Comparison of ENCODE assay signal across 8 cellular contexts in the genomic region with DNA sequence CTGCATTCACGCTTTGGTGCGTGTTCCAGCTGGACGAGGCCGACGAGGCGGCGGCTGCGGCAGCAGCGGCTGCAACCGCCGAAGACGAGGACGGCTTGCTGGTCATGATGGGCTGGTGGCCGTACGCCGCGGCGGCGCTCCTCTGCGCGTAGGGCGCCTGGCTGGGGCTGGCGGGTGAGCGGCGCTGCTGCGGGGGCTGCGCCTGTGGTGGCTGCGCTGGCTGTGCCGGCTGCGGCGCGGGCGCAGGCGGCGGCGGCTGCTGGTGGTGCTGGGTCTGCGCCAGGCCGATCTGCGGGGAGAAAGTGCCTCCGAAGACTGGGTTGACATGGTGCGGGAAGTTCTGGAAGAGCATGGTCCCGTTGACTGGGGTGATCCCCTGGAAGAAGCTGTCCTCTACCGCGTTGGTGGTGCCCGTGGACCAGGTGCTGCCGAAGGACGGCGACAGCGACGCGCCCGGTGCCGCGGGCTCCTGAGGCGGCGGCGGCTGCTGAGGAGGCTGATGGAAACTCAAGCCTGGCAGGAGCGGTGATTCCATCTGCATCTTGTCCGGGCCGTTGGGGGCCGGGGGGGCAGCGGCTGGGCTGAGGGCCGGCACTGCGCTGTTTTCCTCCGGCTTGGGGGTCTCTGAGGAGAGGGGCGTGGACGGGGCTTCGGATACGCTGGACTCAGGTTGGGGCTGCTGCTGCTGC. TPM values are rescaled to one million over a fixed set of nuclear protein-coding genes. Genes with fewer than 3 reads are reported as not detected.
DNase-seq lines count a peak whose midpoint lies in the region; ATAC-seq and TF ChIP-seq lines count a peak whose summit lies in the region.

No MANE protein-coding gene starts in this region.

- BruUV-seq in Caco-2 (replicated peaks; lab: Mats Ljungman, UMichigan) = no TSS peak

- H3K27me3 ChIP-seq in Caco-2 (replicated peaks; ENCODE audit: control insufficient read depth, insufficient read depth, low read length) = no peaks in the 10 kb centered on the region
- H3K27me3 ChIP-seq in GM23338 (ENCODE audit: insufficient read depth) = peaks cover 63% of the 10 kb centered on the region
- H3K27me3 ChIP-seq in NT2/D1 (ENCODE audit: insufficient read depth, insufficient read length) = peaks cover 40% of the 10 kb centered on the region
- H3K27me3 ChIP-seq in neutrophil = no peaks in the 10 kb centered on the region

- peaks cover 6% of the 10 kb centered on the region; the same call in 1 of the 2 replicates for H4K20me1 ChIP-seq in GM23338 (replicated peaks; ENCODE audit: insufficient read depth)

- peaks cover 6% of the 10 kb centered on the region for H3F3A ChIP-seq in GM23338 (replicated peaks; ENCODE audit: low read depth)

- H3K27me3 Mint-ChIP-seq in Caco-2 (ENCODE audit: insufficient read depth, unreplicated experiment) = peaks cover 6% of the 10 kb centered on the region
- H3K27me3 Mint-ChIP-seq in GM23338 (ENCODE audit: insufficient read depth, low read depth, poor library complexity) = peaks cover 35% of the 10 kb centered on the region
- H3K27me3 Mint-ChIP-seq in activated naive CD4-positive, alpha-beta T cell treated with anti-CD3 and anti-CD28 coated beads for 36 hours (ENCODE audit: low read depth) = peaks cover 9% of the 10 kb centered on the region

- H3K36me3 Mint-ChIP-seq in Caco-2 (ENCODE audit: insufficient read depth, unreplicated experiment) (peaks cover 10% of the 10 kb centered on the region), GM23338 (ENCODE audit: low read depth) (no peaks in the 10 kb centered on the region; the same call in 2 of the 3 replicates)
- peaks cover 2% of the 10 kb centered on the region for H3K36me3 Mint-ChIP-seq in activated naive CD4-positive, alpha-beta T cell treated with anti-CD3 and anti-CD28 coated beads for 36 hours (ENCODE audit: low read depth)

- H3K4me1 ChIP-seq in Caco-2 = peaks cover 14% of the 10 kb centered on the region
- H3K4me1 ChIP-seq in GM23338 (ENCODE audit: insufficient read depth) = peaks cover 23% of the 10 kb centered on the region
- H3K4me1 ChIP-seq in NT2/D1 (ENCODE audit: insufficient read depth, insufficient read length) = peaks cover 2% of the 10 kb centered on the region
- H3K4me1 ChIP-seq in neutrophil (ENCODE audit: control insufficient read depth in 1 of 2, insufficient read depth in 1 of 2, low read depth in 1 of 2, low read length in 1 of 2) = peaks cover 37 to 45% of the 10 kb centered on the region in 2 experiments

- H3K9ac ChIP-seq in NT2/D1 (ENCODE audit: insufficient read length, low read depth) = peak overlapping the region; percentile 72

- DNase-seq in Caco-2 (peak; percentile 40 to 62), GM23338 (ENCODE audit: low spot score) (peak; percentile 61), NT2/D1 (ENCODE audit: low read depth, low spot score) (no peak), glomerular visceral epithelial cell (ENCODE audit: extremely low spot score) (peak; percentile 35), ureter (ENCODE audit: low spot score) (peak; percentile 49)
- DNase-seq in activated naive CD4-positive, alpha-beta T cell treated with anti-CD3 and anti-CD28 coated beads for 36 hours = peak; percentile 34

- H3K27ac ChIP-seq in GM23338 (ENCODE audit: low read depth) (no peak overlapping the region), neutrophil (peak overlapping the region; percentile 92)

- CTCF ChIA-PET in Caco-2 (lab: Charles Lee) = interaction anchor here (1.7 kb wide), 1 partner anchor 51 kb away, joined by 9 read pairs; a partner anchor contains a TSS
- CTCF ChIA-PET in activated naive CD4-positive, alpha-beta T cell treated with anti-CD3 and anti-CD28 coated beads for 36 hours (lab: Charles Lee) = no interaction called here

- H3K4me3 Mint-ChIP-seq in Caco-2 (ENCODE audit: unreplicated experiment) (peak overlapping the region; percentile 89), GM23338 (peak overlapping the region; percentile 82)
- H3K4me3 Mint-ChIP-seq in activated naive CD4-positive, alpha-beta T cell treated with anti-CD3 and anti-CD28 coated beads for 36 hours = peak overlapping the region; percentile 73

- POLR2A ChIA-PET in Caco-2 (lab: Charles Lee) = no interaction called here

- intact Hi-C loops in Caco-2 (cut with micrococcal nuclease; ENCODE audit: unreplicated experiment) = loop anchor here (1.0 kb wide), 2 partner anchors 52 to 152 kb away; a partner anchor contains a TSS
- intact Hi-C loops in activated naive CD4-positive, alpha-beta T cell treated with anti-CD3 and anti-CD28 coated beads for 36 hours (cut with micrococcal nuclease) = loop anchor here (1.0 kb wide), 2 partner anchors 28 to 52 kb away; a partner anchor contains a TSS

- H3K4me1 Mint-ChIP-seq in Caco-2 (ENCODE audit: low read depth, unreplicated experiment) (peaks cover 24% of the 10 kb centered on the region), GM23338 (peaks cover 26% of the 10 kb centered on the region)
- H3K4me1 Mint-ChIP-seq in activated naive CD4-positive, alpha-beta T cell treated with anti-CD3 and anti-CD28 coated beads for 36 hours (ENCODE audit: low read depth) = peaks cover 13% of the 10 kb centered on the region

- H3K4me2 ChIP-seq in GM23338 = peak overlapping the region; percentile 81

- H3K9me3 Mint-ChIP-seq in Caco-2 (ENCODE audit: unreplicated experiment) (no peaks in the 10 kb centered on the region), GM23338 (no peaks in the 10 kb centered on the region)
- H3K9me3 Mint-ChIP-seq in activated naive CD4-positive, alpha-beta T cell treated with anti-CD3 and anti-CD28 coated beads for 36 hours = no peaks in the 10 kb centered on the region

- H3K9me2 ChIP-seq in GM23338 (ENCODE audit: insufficient read depth) = no peaks in the 10 kb centered on the region

- no peak for TF ChIP-seq CTCF in Caco-2 (IDR thresholded peaks at IDR 0.05; ENCODE audit: insufficient read depth in 1 of 2, low read depth in 1 of 2, low read length in 1 of 2, severe bottlenecking in 1 of 2, unreplicated experiment in 1 of 2)
- TF ChIP-seq CTCF in GM23338 (conservative IDR thresholded peaks at IDR 0.05; ENCODE audit: low read depth in 2 of 2) = no peak
- TF ChIP-seq CTCF in neutrophil (IDR thresholded peaks at IDR 0.05) = no peak

- H3K79me2 ChIP-seq in GM23338 (replicated peaks; ENCODE audit: insufficient read depth) = no peaks in the 10 kb centered on the region

- no peaks in the 10 kb centered on the region for H3K9me3 ChIP-seq in Caco-2
- no peaks in the 10 kb centered on the region for H3K9me3 ChIP-seq in NT2/D1 (ENCODE audit: insufficient read depth, low read length)
- no peaks in the 10 kb centered on the region for H3K9me3 ChIP-seq in neutrophil

- ATAC-seq in GM23338 = peak; percentile 80
- ATAC-seq in GM21367 (IDR thresholded peaks at IDR 0.05; ENCODE audit: unreplicated experiment) = no peak

- no peak overlapping the region for H3K27ac Mint-ChIP-seq in Caco-2 (ENCODE audit: unreplicated experiment)
- no peak overlapping the region for H3K27ac Mint-ChIP-seq in GM23338
- no peak overlapping the region for H3K27ac Mint-ChIP-seq in activated naive CD4-positive, alpha-beta T cell treated with anti-CD3 and anti-CD28 coated beads for 36 hours

- H2AFZ ChIP-seq in GM23338 = peak overlapping the region; percentile 65

- H3K36me3 ChIP-seq in Caco-2 (ENCODE audit: control insufficient read depth, insufficient read depth, low read length) (no peaks in the 10 kb centered on the region), GM23338 (ENCODE audit: insufficient read depth) (no peaks in the 10 kb centered on the region), NT2/D1 (ENCODE audit: insufficient read depth, insufficient read length, low read length) (no peaks in the 10 kb centered on the region), neutrophil (no peaks in the 10 kb centered on the region)

- H3K4me3 ChIP-seq in Caco-2 (ENCODE audit: low read depth, low read length) = peak overlapping the region; percentile 69
- H3K4me3 ChIP-seq in GM23338 = peak overlapping the region; percentile 52
- H3K4me3 ChIP-seq in NT2/D1 (ENCODE audit: insufficient read length, low read depth) = peak overlapping the region; percentile 64
- peak overlapping the region; percentile 72 to 77 for H3K4me3 ChIP-seq in neutrophil (ENCODE audit: low read depth in 1 of 2, low read length in 1 of 2)

TF ChIP-seq in GM23338, 12 proteins besides CTCF, POLR2A, EP300 and RAD21 (continues in another document):
- TF ChIP-seq, protein P1, sequence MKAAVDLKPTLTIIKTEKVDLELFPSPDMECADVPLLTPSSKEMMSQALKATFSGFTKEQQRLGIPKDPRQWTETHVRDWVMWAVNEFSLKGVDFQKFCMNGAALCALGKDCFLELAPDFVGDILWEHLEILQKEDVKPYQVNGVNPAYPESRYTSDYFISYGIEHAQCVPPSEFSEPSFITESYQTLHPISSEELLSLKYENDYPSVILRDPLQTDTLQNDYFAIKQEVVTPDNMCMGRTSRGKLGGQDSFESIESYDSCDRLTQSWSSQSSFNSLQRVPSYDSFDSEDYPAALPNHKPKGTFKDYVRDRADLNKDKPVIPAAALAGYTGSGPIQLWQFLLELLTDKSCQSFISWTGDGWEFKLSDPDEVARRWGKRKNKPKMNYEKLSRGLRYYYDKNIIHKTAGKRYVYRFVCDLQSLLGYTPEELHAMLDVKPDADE (IDR thresholded peaks at IDR 0.05) = no peak
- TF ChIP-seq ZNF114 (CRISPR knock-in tag; IDR thresholded peaks at IDR 0.05) (no peak), NANOG (IDR thresholded peaks at IDR 0.05; ENCODE audit: borderline replicate concordance) (no peak), ZNF331 (CRISPR knock-in tag; IDR thresholded peaks at IDR 0.05; ENCODE audit: low read depth) (no peak)

RNA-seq across cellular contexts. Expression of a gene that starts 51.1 kb away (rescaled TPM):
- total RNA-seq in Caco-2 (2022) (2.3 TPM in 2 replicates), ureter (6.0 TPM)
- total RNA-seq in GM23338 (2014; rRNA removed; shearing (Covaris generic)) = 1.6 and 1.9 TPM in 2 replicates
- 0.74 and 0.82 TPM in 2 replicates for polyA plus RNA-seq in GM23338 (2016; fragmentation: Nextera tagmentation; extraction: Ambion mirVana)
- total RNA-seq in activated naive CD4-positive, alpha-beta T cell treated with anti-CD3 and anti-CD28 coated beads for 36 hours = 1 to 10 TPM; 1.0 to 1.3 TPM

RNA-seq across cellular contexts. Expression of a gene that starts 51.2 kb away (rescaled TPM):
- 30.4 and 33.9 TPM in 2 replicates for total RNA-seq in Caco-2 (2022)
- 14.2 and 15.6 TPM in 2 replicates for total RNA-seq in GM23338 (2014; rRNA removed; shearing (Covaris generic))
- polyA plus RNA-seq in GM23338 (2016; fragmentation: Nextera tagmentation; extraction: Ambion mirVana) = 11.1 and 12.9 TPM in 2 replicates
- 10 to 100 TPM; 26.1 to 28.1 TPM for total RNA-seq in activated naive CD4-positive, alpha-beta T cell treated with anti-CD3 and anti-CD28 coated beads for 36 hours
- 34.2 TPM for total RNA-seq in ureter
